In the genomic region with DNA sequence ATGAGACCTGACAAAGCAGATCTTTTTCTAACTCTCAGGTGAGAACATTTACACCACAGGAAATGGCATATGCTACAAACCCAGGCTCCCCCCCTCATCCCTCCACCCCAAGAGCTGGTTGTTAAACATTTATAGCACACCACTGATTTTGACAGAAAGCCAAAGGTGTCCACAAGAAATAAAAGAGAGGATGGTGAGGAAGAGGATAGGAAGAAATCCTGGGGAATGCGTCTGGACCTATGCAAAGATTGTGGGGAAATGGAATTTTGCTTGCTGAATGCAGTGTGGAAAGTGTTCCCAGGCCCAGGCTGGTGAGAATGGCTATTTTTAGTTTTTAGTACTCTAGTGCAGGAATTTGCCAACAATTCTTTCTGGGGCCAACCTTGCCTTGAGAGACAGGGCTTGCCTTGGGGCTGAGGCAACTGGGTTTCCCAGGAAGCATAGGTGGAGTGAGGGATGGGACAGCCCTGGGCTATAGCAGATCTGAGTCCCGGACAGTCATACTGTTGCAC, we compare ENCODE assay signal across 13 cellular contexts.
A peak's percentile ranks its signal among the peaks of the same experiment; 100 is the strongest.
DNase-seq lines count a peak whose midpoint lies in the region; ATAC-seq and TF ChIP-seq lines count a peak whose summit lies in the region.
"Had no signal": no experiment of that assay in that cellular context is flagged by ENCODE, and none has a peak within 500 bp of the region (broad histone marks: within the 10 kb centered on the region; RNA-seq: fewer than 3 reads in every experiment).

No MANE protein-coding gene starts in this region.

- H3K27ac ChIP-seq in AG04450 (ENCODE audit: low read depth, low read length) (peak overlapping the region; percentile 68), mesodermal cell (ENCODE audit: low read depth, low read length, severe bottlenecking) (peak overlapping the region; percentile 98)
- H3K27ac ChIP-seq: BLaER1, uterus had no signal

- H3K27me3 ChIP-seq in AG04450 (ENCODE audit: control insufficient read depth, insufficient read depth, low read length): no peaks in the 10 kb centered on the region
- H3K27me3 ChIP-seq: BLaER1, uterus had no signal

- H3K4me1 ChIP-seq in mesodermal cell (ENCODE audit: control insufficient read depth, insufficient read depth, low read length, poor library complexity, severe bottlenecking): peaks cover 42% of the 10 kb centered on the region

- DNase-seq in AG04450 (ENCODE audit: low read depth, low spot score): no peak
- DNase-seq in M059J (ENCODE audit: low read depth): peak; percentile 93
- DNase-seq in epithelial cell of esophagus (ENCODE audit: low read depth): peak; percentile 52
- no peak for DNase-seq in activated gamma-delta T cell (lab: John Stamatoyannopoulos, UW)
- no peak for DNase-seq in anterior cingulate cortex (lab: John Stamatoyannopoulos, UW)
- DNase-seq: DND-41; effector memory CD8-positive, alpha-beta T cell; NCI-H2171; uterus had no signal

- H3K36me3 ChIP-seq in mesodermal cell (ENCODE audit: control insufficient read depth, insufficient read depth, low read length): no peaks in the 10 kb centered on the region
- H3K36me3 ChIP-seq: BLaER1, uterus had no signal

- no peak overlapping the region for H3K4me3 ChIP-seq in AG04450 (ENCODE audit: low read depth, low read length)
- H3K4me3 ChIP-seq in epithelial cell of esophagus (ENCODE audit: low read length): no peak overlapping the region
- H3K4me3 ChIP-seq in mesodermal cell (ENCODE audit: extremely low read depth, insufficient read depth, low read length, poor library complexity, severe bottlenecking): no peak overlapping the region
- H3K4me3 ChIP-seq: BLaER1, uterus had no signal

- no peak for ATAC-seq in GM21786 (IDR thresholded peaks at IDR 0.05; ENCODE audit: unreplicated experiment)
- ATAC-seq in GM21423 (IDR thresholded peaks at IDR 0.05; ENCODE audit: unreplicated experiment): no peak
- ATAC-seq: effector memory CD8-positive, alpha-beta T cell had no signal

- CTCF ChIA-PET in AG04450 (lab: Charles Lee): interaction anchor here (0.6 kb wide), 1 partner anchor 56 kb away, joined by 3 read pairs; no protein-coding TSS in a partner anchor

- no peak for TF ChIP-seq CTCF in AG04450 (IDR thresholded peaks at IDR 0.05; ENCODE audit: low read depth, low read length)
- no peak for TF ChIP-seq CTCF in epithelial cell of esophagus (IDR thresholded peaks at IDR 0.05; ENCODE audit: insufficient read depth, low read depth, low read length, missing control alignments)

- POLR2A ChIA-PET in AG04450 (lab: Yijun Ruan, JAX): no interaction called here

- 93 to 100% methylated on average over 1 of the region's 2 CpGs for WGBS in mesodermal cell (ENCODE audit: insufficient coverage in 2 of 2), 2 experiments

- H3K9me3 ChIP-seq in AG04450 (ENCODE audit: control insufficient read depth, insufficient read depth, low read length): no peaks in the 10 kb centered on the region
- no peaks in the 10 kb centered on the region for H3K9me3 ChIP-seq in mesodermal cell (ENCODE audit: control insufficient read depth, low read length)
- H3K9me3 ChIP-seq: BLaER1, uterus had no signal

Comparison
In these comparisons a context has a peak if more than half of its experiments do, and no peak if none do; other contexts are left out.
1. DNase-seq: peak in M059J (single experiment) and epithelial cell of esophagus (single experiment); none in AG04450 (single experiment), activated gamma-delta T cell (single experiment) and anterior cingulate cortex (0 of 58).